In the genomic region with DNA sequence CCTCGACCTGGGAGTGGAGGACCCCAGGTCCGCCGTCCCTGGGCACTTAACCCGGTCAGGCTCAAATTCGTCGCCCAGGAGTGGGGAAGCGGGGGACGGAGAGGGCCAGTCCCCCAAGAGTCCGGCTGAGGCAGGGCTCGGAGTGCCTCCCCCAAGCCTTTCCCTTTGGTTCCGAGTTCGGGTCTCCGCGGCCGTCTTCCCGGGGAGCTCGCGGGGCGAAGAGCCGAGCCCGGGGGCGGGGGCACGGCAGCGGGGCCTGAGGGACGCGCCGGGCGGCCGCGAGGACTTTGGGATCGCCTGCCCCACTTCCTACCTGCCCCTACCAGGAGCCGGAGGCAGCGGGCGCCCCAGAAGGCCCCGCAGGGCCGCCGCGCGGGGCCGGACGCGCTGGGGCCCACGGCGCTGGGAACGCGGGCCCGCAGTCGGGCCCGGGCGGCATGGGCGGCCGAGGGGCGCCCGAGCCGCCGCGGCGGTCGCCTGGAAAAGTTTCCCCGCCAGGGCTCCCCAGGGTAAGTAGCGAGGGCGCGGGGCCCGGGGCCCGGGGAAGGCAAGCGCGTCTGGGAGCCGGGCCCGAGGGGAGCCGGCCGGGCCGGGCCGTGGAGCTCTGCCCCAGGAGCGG, we compare ENCODE assay signal across 1 cellular context.
TF ChIP-seq lines count a peak whose summit lies in the region.

No MANE protein-coding gene starts in this region.

TF ChIP-seq in HepG2, 621 proteins besides CTCF, POLR2A, EP300 and RAD21 (continues in another document):
- TF ChIP-seq ZNF7 (CRISPR knock-in tag; IDR thresholded peaks at IDR 0.05) (no peak), ZFAT (CRISPR knock-in tag; conservative IDR thresholded peaks at IDR 0.05) (no peak), ZNF382 (CRISPR knock-in tag; IDR thresholded peaks at IDR 0.05; ENCODE audit: borderline replicate concordance) (no peak), ATM (IDR thresholded peaks at IDR 0.05; ENCODE audit: borderline replicate concordance) (no peak), ONECUT2 (CRISPR knock-in tag; IDR thresholded peaks at IDR 0.05) (no peak), SMAD3 (CRISPR knock-in tag; IDR thresholded peaks at IDR 0.05) (no peak), ZNF333 (CRISPR knock-in tag; IDR thresholded peaks at IDR 0.05; ENCODE audit: borderline replicate concordance) (no peak), ZNF674 (CRISPR knock-in tag; IDR thresholded peaks at IDR 0.05; ENCODE audit: low read depth) (no peak), HOXA7 (CRISPR knock-in tag; IDR thresholded peaks at IDR 0.05) (no peak), ZNF138 (CRISPR knock-in tag; IDR thresholded peaks at IDR 0.05; ENCODE audit: low read depth) (no peak), ZNF383 (CRISPR knock-in tag; IDR thresholded peaks at IDR 0.05; ENCODE audit: borderline replicate concordance) (no peak), ZFX (CRISPR knock-in tag; IDR thresholded peaks at IDR 0.05; ENCODE audit: low read depth) (peak; percentile 33; the same call in 1 of the 2 replicates), KAT8 (CRISPR knock-in tag; IDR thresholded peaks at IDR 0.05) (no peak), ZNF883 (CRISPR knock-in tag; IDR thresholded peaks at IDR 0.05; ENCODE audit: not compliant biosample characterization) (no peak), ZNF432 (CRISPR knock-in tag; IDR thresholded peaks at IDR 0.05; ENCODE audit: borderline replicate concordance) (no peak), ISL2 (CRISPR knock-in tag; IDR thresholded peaks at IDR 0.05) (no peak; the same call in 1 of the 2 replicates), EED (CRISPR knock-in tag; IDR thresholded peaks at IDR 0.05) (no peak), MAZ (IDR thresholded peaks at IDR 0.05; ENCODE audit: borderline replicate concordance, low read depth, low read length) (no peak), MAZ (CRISPR knock-in tag; IDR thresholded peaks at IDR 0.05; ENCODE audit: low read depth) (0 out of 2 replicates have a peak, but pooled peaks have one; percentile 1), GABPA (IDR thresholded peaks at IDR 0.05; ENCODE audit: low read depth, low read length) (0 out of 2 replicates have a peak, but pooled peaks have one; percentile 25), GABPA (CRISPR knock-in tag; IDR thresholded peaks at IDR 0.05; ENCODE audit: low read depth) (no peak), PHF8 (CRISPR knock-in tag; IDR thresholded peaks at IDR 0.05) (0 out of 2 replicates have a peak, but pooled peaks have one; percentile 19), SOX13 (IDR thresholded peaks at IDR 0.05) (no peak), SOX13 (CRISPR knock-in tag; conservative IDR thresholded peaks at IDR 0.05 in 1 of 2, IDR thresholded peaks at IDR 0.05 in 1 of 2) (peak in 1 of 2 experiments; percentile 17; a peak in 1 of 4 replicates), CBFB (CRISPR knock-in tag; IDR thresholded peaks at IDR 0.05) (no peak), SIN3B (IDR thresholded peaks at IDR 0.05; ENCODE audit: low read length) (no peak), CBX2 (IDR thresholded peaks at IDR 0.05; ENCODE audit: low read depth, low read length) (no peak), CBX2 (CRISPR knock-in tag; IDR thresholded peaks at IDR 0.05; ENCODE audit: low read depth) (no peak)
- TF ChIP-seq, protein P1, sequence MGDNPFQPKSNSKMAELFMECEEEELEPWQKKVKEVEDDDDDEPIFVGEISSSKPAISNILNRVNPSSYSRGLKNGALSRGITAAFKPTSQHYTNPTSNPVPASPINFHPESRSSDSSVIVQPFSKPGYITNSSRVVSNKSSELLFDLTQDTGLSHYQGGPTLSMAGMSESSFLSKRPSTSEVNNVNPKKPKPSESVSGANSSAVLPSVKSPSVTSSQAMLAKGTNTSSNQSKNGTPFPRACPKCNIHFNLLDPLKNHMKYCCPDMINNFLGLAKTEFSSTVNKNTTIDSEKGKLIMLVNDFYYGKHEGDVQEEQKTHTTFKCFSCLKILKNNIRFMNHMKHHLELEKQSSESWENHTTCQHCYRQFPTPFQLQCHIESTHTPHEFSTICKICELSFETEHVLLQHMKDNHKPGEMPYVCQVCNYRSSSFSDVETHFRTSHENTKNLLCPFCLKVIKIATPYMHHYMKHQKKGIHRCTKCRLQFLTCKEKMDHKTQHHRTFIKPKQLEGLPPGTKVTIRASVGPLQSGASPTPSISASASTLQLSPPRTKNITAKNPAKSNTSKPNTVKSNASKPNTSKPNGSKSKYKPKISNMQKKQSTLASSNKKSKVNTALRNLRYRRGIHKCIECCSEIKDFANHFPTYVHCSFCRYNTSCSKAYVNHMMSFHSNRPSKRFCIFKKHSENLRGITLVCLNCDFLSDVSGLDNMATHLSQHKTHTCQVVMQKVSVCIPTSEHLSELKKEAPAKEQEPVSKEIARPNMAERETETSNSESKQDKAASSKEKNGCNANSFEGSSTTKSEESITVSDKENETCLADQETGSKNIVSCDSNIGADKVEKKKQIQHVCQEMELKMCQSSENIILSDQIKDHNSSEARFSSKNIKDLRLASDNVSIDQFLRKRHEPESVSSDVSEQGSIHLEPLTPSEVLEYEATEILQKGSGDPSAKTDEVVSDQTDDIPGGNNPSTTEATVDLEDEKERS (CRISPR knock-in tag; IDR thresholded peaks at IDR 0.05) = no peak
- TF ChIP-seq, protein P2, sequence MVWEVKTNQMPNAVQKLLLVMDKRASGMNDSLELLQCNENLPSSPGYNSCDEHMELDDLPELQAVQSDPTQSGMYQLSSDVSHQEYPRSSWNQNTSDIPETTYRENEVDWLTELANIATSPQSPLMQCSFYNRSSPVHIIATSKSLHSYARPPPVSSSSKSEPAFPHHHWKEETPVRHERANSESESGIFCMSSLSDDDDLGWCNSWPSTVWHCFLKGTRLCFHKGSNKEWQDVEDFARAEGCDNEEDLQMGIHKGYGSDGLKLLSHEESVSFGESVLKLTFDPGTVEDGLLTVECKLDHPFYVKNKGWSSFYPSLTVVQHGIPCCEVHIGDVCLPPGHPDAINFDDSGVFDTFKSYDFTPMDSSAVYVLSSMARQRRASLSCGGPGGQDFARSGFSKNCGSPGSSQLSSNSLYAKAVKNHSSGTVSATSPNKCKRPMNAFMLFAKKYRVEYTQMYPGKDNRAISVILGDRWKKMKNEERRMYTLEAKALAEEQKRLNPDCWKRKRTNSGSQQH (CRISPR knock-in tag; IDR thresholded peaks at IDR 0.05; ENCODE audit: low read depth) = no peak
- TF ChIP-seq, protein P3, sequence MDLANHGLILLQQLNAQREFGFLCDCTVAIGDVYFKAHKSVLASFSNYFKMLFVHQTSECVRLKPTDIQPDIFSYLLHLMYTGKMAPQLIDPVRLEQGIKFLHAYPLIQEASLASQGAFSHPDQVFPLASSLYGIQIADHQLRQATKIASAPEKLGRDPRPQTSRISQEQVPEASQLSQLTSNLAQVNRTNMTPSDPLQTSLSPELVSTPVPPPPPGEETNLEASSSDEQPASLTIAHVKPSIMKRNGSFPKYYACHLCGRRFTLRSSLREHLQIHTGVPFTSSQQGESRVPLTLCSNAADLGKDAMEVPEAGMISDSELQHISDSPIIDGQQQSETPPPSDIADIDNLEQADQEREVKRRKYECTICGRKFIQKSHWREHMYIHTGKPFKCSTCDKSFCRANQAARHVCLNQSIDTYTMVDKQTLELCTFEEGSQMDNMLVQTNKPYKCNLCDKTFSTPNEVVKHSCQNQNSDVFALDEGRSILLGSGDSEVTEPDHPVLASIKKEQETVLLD (CRISPR knock-in tag; IDR thresholded peaks at IDR 0.05; ENCODE audit: low read depth) = 0 out of 2 replicates have a peak, but pooled peaks have one; percentile 37
- TF ChIP-seq, protein P4, sequence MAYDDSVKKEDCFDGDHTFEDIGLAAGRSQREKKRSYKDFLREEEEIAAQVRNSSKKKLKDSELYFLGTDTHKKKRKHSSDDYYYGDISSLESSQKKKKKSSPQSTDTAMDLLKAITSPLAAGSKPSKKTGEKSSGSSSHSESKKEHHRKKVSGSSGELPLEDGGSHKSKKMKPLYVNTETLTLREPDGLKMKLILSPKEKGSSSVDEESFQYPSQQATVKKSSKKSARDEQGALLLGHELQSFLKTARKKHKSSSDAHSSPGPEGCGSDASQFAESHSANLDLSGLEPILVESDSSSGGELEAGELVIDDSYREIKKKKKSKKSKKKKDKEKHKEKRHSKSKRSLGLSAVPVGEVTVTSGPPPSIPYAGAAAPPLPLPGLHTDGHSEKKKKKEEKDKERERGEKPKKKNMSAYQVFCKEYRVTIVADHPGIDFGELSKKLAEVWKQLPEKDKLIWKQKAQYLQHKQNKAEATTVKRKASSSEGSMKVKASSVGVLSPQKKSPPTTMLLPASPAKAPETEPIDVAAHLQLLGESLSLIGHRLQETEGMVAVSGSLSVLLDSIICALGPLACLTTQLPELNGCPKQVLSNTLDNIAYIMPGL (CRISPR knock-in tag; IDR thresholded peaks at IDR 0.05; ENCODE audit: borderline replicate concordance in 1 of 2, low read depth in 1 of 2) = 0 out of 4 replicates have a peak, but pooled peaks of 1 of the 2 experiments have one; percentile 22
- TF ChIP-seq, protein P5, sequence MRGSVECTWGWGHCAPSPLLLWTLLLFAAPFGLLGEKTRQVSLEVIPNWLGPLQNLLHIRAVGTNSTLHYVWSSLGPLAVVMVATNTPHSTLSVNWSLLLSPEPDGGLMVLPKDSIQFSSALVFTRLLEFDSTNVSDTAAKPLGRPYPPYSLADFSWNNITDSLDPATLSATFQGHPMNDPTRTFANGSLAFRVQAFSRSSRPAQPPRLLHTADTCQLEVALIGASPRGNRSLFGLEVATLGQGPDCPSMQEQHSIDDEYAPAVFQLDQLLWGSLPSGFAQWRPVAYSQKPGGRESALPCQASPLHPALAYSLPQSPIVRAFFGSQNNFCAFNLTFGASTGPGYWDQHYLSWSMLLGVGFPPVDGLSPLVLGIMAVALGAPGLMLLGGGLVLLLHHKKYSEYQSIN (CRISPR knock-in tag; IDR thresholded peaks at IDR 0.05; ENCODE audit: borderline replicate concordance) = no peak
- TF ChIP-seq, protein P6, sequence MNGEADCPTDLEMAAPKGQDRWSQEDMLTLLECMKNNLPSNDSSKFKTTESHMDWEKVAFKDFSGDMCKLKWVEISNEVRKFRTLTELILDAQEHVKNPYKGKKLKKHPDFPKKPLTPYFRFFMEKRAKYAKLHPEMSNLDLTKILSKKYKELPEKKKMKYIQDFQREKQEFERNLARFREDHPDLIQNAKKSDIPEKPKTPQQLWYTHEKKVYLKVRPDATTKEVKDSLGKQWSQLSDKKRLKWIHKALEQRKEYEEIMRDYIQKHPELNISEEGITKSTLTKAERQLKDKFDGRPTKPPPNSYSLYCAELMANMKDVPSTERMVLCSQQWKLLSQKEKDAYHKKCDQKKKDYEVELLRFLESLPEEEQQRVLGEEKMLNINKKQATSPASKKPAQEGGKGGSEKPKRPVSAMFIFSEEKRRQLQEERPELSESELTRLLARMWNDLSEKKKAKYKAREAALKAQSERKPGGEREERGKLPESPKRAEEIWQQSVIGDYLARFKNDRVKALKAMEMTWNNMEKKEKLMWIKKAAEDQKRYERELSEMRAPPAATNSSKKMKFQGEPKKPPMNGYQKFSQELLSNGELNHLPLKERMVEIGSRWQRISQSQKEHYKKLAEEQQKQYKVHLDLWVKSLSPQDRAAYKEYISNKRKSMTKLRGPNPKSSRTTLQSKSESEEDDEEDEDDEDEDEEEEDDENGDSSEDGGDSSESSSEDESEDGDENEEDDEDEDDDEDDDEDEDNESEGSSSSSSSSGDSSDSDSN (CRISPR knock-in tag; IDR thresholded peaks at IDR 0.05) = peak; percentile 57; the same call in 1 of the 2 replicates
- TF ChIP-seq, protein P7, sequence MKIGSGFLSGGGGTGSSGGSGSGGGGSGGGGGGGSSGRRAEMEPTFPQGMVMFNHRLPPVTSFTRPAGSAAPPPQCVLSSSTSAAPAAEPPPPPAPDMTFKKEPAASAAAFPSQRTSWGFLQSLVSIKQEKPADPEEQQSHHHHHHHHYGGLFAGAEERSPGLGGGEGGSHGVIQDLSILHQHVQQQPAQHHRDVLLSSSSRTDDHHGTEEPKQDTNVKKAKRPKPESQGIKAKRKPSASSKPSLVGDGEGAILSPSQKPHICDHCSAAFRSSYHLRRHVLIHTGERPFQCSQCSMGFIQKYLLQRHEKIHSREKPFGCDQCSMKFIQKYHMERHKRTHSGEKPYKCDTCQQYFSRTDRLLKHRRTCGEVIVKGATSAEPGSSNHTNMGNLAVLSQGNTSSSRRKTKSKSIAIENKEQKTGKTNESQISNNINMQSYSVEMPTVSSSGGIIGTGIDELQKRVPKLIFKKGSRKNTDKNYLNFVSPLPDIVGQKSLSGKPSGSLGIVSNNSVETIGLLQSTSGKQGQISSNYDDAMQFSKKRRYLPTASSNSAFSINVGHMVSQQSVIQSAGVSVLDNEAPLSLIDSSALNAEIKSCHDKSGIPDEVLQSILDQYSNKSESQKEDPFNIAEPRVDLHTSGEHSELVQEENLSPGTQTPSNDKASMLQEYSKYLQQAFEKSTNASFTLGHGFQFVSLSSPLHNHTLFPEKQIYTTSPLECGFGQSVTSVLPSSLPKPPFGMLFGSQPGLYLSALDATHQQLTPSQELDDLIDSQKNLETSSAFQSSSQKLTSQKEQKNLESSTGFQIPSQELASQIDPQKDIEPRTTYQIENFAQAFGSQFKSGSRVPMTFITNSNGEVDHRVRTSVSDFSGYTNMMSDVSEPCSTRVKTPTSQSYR (CRISPR knock-in tag; IDR thresholded peaks at IDR 0.05; ENCODE audit: borderline replicate concordance) = no peak
- TF ChIP-seq, protein P8, sequence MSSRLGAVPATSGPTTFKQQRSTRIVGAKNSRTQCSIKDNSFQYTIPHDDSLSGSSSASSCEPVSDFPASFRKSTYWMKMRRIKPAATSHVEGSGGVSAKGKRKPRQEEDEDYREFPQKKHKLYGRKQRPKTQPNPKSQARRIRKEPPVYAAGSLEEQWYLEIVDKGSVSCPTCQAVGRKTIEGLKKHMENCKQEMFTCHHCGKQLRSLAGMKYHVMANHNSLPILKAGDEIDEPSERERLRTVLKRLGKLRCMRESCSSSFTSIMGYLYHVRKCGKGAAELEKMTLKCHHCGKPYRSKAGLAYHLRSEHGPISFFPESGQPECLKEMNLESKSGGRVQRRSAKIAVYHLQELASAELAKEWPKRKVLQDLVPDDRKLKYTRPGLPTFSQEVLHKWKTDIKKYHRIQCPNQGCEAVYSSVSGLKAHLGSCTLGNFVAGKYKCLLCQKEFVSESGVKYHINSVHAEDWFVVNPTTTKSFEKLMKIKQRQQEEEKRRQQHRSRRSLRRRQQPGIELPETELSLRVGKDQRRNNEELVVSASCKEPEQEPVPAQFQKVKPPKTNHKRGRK (CRISPR knock-in tag; IDR thresholded peaks at IDR 0.05) = no peak
- TF ChIP-seq, protein P9, sequence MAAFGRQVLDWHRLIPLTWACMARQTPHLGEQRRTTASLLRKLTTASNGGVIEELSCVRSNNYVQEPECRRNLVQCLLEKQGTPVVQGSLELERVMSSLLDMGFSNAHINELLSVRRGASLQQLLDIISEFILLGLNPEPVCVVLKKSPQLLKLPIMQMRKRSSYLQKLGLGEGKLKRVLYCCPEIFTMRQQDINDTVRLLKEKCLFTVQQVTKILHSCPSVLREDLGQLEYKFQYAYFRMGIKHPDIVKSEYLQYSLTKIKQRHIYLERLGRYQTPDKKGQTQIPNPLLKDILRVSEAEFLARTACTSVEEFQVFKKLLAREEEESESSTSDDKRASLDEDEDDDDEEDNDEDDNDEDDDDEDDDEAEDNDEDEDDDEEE (CRISPR knock-in tag; IDR thresholded peaks at IDR 0.05) = no peak
- TF ChIP-seq, protein P10, sequence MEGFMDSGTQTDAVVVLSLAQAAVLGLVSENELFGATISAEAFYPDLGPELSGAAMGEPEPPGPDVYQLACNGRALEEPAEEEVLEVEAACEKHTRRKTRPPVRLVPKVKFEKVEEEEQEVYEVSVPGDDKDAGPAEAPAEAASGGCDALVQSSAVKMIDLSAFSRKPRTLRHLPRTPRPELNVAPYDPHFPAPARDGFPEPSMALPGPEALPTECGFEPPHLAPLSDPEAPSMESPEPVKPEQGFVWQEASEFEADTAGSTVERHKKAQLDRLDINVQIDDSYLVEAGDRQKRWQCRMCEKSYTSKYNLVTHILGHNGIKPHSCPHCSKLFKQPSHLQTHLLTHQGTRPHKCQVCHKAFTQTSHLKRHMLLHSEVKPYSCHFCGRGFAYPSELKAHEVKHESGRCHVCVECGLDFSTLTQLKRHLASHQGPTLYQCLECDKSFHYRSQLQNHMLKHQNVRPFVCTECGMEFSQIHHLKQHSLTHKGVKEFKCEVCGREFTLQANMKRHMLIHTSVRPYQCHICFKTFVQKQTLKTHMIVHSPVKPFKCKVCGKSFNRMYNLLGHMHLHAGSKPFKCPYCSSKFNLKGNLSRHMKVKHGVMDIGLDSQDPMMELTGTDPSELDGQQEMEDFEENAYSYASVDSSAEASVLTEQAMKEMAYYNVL (CRISPR knock-in tag; IDR thresholded peaks at IDR 0.05; ENCODE audit: borderline replicate concordance) = no peak
